8 cellular contexts compared by ENCODE assay signal in the genomic region with DNA sequence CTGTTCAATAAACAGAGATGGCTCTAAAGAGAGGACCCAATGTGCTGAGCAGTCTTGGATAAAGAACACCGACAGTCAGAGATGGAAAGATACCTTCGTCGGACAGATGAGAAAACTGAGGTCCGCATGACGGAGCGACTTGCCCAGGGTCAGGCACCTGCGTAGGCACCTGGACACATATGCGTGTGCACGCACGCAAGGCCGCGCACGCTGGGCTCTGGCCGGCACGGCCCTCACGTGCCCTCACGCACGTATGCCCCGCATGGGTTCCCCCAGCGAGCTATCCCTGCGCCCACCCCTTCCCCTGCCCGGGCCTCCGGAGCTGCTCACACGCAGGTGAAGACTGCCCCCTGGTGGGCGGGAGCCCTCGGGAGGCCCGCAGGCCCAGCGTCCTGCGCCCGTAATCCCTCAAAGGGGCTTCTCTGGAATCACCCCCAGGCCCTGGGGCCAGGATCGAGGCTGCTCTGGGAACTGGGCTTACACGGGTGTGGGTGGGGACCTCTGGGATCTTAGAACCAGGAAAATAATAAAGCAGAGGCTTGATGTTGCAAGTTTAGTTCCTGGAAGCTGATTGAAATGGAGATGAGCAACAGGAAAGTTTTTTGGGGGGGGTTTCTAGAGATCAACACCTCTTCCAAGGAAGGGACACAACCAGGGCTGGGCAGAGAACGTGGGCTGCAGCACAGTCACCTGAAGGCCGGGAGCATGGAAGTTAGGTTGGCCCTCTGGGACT.
DNase-seq lines count a peak whose midpoint lies in the region; ATAC-seq lines count a peak whose summit lies in the region.

No MANE protein-coding gene starts in this region.

- DNase-seq in CMK (ENCODE audit: low read depth) = peak; percentile 49
- peak; percentile 54 for DNase-seq in T-helper 2 cell treated with Interferon-gamma antibody and Interleukin-4, amounts not matched to agents 5 μg/mL and 100 μg/mL, for 36 hours (ENCODE audit: low spot score)
- peak; percentile 69 for DNase-seq in hepatic stellate cell (ENCODE audit: low spot score)
- DNase-seq in skeletal muscle cell (ENCODE audit: low read depth) = no peak
- no peak for DNase-seq in DMS79 treated with DMSO at 0.1 percent for 48 hours (lab: John Stamatoyannopoulos, UW)

- peak overlapping the region; percentile 38 for H3K27ac ChIP-seq in angular gyrus (ENCODE audit: low read depth, low read length)

- H3K27me3 Mint-ChIP-seq in T-helper 2 cell treated with Interferon-gamma antibody and Interleukin-4, amounts not matched to agents 5 μg/mL and 100 μg/mL, for 36 hours (ENCODE audit: low read depth) = no peaks in the 10 kb centered on the region

- peak overlapping the region; percentile 17 for H3K4me3 Mint-ChIP-seq in T-helper 2 cell treated with Interferon-gamma antibody and Interleukin-4, amounts not matched to agents 5 μg/mL and 100 μg/mL, for 36 hours

- H3K36me3 Mint-ChIP-seq in T-helper 2 cell treated with Interferon-gamma antibody and Interleukin-4, amounts not matched to agents 5 μg/mL and 100 μg/mL, for 36 hours (ENCODE audit: low read depth) = no peaks in the 10 kb centered on the region

- peaks cover 16% of the 10 kb centered on the region for H3K4me1 Mint-ChIP-seq in T-helper 2 cell treated with Interferon-gamma antibody and Interleukin-4, amounts not matched to agents 5 μg/mL and 100 μg/mL, for 36 hours (ENCODE audit: low read depth)

- peaks cover 6% of the 10 kb centered on the region for H3K9me3 Mint-ChIP-seq in T-helper 2 cell treated with Interferon-gamma antibody and Interleukin-4, amounts not matched to agents 5 μg/mL and 100 μg/mL, for 36 hours

- ATAC-seq in HG03280 (IDR thresholded peaks at IDR 0.05; ENCODE audit: unreplicated experiment) (peak; percentile 76), GM21825 (IDR thresholded peaks at IDR 0.05; ENCODE audit: unreplicated experiment) (no peak)

- no peak overlapping the region for H3K27ac Mint-ChIP-seq in T-helper 2 cell treated with Interferon-gamma antibody and Interleukin-4, amounts not matched to agents 5 μg/mL and 100 μg/mL, for 36 hours

- peak overlapping the region; percentile 12 for H3K4me3 ChIP-seq in skeletal muscle cell (ENCODE audit: low read depth, low read length)

Comparison
In these comparisons a context has a peak if more than half of its experiments do, and no peak if none do; other contexts are left out.
1. DNase-seq: peak in CMK (single experiment), T-helper 2 cell treated with Interferon-gamma antibody and Interleukin-4, amounts not matched to agents 5 μg/mL and 100 μg/mL, for 36 hours (single experiment) and hepatic stellate cell (single experiment); none in skeletal muscle cell (single experiment) and DMS79 treated with DMSO at 0.1 percent for 48 hours (single experiment).